Comparison of ENCODE assay signal across 2 cellular contexts in the genomic region with DNA sequence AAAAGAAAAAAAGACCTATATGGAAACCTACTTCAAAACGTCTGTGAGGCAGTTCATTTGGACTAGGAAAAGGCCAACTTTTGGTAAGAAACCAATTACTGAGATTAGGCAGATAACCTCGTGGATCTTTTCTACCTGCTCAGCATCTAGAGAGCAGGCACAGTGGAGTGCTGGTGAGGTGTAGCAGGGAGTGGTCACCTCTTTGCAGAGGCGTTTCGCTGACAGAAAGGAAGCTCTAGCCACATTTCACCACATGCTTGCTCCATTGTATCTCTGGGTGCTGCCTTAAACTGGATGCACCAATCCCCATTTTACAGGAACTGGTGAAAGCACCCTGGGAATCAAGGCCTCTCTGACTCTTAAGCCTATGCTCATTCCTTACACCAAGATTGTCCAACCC.
TF ChIP-seq lines count a peak whose summit lies in the region.

No MANE protein-coding gene starts in this region.

TF ChIP-seq in GM23338, 12 proteins besides CTCF, POLR2A, EP300 and RAD21 (continues in another document):
- TF ChIP-seq, protein P1, sequence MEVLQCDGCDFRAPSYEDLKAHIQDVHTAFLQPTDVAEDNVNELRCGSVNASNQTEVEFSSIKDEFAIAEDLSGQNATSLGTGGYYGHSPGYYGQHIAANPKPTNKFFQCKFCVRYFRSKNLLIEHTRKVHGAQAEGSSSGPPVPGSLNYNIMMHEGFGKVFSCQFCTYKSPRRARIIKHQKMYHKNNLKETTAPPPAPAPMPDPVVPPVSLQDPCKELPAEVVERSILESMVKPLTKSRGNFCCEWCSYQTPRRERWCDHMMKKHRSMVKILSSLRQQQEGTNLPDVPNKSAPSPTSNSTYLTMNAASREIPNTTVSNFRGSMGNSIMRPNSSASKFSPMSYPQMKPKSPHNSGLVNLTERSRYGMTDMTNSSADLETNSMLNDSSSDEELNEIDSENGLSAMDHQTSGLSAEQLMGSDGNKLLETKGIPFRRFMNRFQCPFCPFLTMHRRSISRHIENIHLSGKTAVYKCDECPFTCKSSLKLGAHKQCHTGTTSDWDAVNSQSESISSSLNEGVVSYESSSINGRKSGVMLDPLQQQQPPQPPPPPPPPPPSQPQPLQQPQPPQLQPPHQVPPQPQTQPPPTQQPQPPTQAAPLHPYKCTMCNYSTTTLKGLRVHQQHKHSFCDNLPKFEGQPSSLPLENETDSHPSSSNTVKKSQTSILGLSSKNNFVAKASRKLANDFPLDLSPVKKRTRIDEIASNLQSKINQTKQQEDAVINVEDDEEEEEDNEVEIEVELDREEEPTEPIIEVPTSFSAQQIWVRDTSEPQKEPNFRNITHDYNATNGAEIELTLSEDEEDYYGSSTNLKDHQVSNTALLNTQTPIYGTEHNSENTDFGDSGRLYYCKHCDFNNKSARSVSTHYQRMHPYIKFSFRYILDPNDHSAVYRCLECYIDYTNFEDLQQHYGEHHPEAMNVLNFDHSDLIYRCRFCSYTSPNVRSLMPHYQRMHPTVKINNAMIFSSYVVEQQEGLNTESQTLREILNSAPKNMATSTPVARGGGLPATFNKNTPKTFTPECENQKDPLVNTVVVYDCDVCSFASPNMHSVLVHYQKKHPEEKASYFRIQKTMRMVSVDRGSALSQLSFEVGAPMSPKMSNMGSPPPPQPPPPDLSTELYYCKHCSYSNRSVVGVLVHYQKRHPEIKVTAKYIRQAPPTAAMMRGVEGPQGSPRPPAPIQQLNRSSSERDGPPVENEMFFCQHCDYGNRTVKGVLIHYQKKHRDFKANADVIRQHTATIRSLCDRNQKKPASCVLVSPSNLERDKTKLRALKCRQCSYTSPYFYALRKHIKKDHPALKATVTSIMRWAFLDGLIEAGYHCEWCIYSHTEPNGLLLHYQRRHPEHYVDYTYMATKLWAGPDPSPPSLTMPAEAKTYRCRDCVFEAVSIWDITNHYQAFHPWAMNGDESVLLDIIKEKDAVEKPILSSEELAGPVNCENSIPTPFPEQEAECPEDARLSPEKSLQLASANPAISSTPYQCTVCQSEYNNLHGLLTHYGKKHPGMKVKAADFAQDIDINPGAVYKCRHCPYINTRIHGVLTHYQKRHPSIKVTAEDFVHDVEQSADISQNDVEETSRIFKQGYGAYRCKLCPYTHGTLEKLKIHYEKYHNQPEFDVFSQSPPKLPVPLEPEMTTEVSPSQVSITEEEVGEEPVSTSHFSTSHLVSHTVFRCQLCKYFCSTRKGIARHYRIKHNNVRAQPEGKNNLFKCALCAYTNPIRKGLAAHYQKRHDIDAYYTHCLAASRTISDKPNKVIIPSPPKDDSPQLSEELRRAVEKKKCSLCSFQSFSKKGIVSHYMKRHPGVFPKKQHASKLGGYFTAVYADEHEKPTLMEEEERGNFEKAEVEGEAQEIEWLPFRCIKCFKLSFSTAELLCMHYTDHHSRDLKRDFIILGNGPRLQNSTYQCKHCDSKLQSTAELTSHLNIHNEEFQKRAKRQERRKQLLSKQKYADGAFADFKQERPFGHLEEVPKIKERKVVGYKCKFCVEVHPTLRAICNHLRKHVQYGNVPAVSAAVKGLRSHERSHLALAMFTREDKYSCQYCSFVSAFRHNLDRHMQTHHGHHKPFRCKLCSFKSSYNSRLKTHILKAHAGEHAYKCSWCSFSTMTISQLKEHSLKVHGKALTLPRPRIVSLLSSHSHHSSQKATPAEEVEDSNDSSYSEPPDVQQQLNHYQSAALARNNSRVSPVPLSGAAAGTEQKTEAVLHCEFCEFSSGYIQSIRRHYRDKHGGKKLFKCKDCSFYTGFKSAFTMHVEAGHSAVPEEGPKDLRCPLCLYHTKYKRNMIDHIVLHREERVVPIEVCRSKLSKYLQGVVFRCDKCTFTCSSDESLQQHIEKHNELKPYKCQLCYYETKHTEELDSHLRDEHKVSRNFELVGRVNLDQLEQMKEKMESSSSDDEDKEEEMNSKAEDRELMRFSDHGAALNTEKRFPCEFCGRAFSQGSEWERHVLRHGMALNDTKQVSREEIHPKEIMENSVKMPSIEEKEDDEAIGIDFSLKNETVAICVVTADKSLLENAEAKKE (CRISPR knock-in tag; IDR thresholded peaks at IDR 0.05) = no peak
- TF ChIP-seq JUNB (IDR thresholded peaks at IDR 0.05; ENCODE audit: unreplicated experiment) = no peak
- no peak for TF ChIP-seq EZH2 (IDR thresholded peaks at IDR 0.05; ENCODE audit: low read depth, unreplicated experiment)
- TF ChIP-seq REST (IDR thresholded peaks at IDR 0.05; ENCODE audit: unreplicated experiment) = no peak
- TF ChIP-seq NANOG (IDR thresholded peaks at IDR 0.05; ENCODE audit: borderline replicate concordance) = no peak
- TF ChIP-seq EZH2phosphoT487 (IDR thresholded peaks at IDR 0.05; ENCODE audit: unreplicated experiment) = no peak
- TF ChIP-seq, protein P2, sequence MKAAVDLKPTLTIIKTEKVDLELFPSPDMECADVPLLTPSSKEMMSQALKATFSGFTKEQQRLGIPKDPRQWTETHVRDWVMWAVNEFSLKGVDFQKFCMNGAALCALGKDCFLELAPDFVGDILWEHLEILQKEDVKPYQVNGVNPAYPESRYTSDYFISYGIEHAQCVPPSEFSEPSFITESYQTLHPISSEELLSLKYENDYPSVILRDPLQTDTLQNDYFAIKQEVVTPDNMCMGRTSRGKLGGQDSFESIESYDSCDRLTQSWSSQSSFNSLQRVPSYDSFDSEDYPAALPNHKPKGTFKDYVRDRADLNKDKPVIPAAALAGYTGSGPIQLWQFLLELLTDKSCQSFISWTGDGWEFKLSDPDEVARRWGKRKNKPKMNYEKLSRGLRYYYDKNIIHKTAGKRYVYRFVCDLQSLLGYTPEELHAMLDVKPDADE (IDR thresholded peaks at IDR 0.05) = no peak
- no peak for TF ChIP-seq ZNF114 (CRISPR knock-in tag; IDR thresholded peaks at IDR 0.05)
- no peak for TF ChIP-seq CREB1 (CRISPR knock-in tag; IDR thresholded peaks at IDR 0.05; ENCODE audit: low read depth)
- no peak for TF ChIP-seq ZNF331 (CRISPR knock-in tag; IDR thresholded peaks at IDR 0.05; ENCODE audit: low read depth)

TF ChIP-seq in K562, 482 proteins besides CTCF, POLR2A, EP300 and RAD21:
- TF ChIP-seq, protein P3, sequence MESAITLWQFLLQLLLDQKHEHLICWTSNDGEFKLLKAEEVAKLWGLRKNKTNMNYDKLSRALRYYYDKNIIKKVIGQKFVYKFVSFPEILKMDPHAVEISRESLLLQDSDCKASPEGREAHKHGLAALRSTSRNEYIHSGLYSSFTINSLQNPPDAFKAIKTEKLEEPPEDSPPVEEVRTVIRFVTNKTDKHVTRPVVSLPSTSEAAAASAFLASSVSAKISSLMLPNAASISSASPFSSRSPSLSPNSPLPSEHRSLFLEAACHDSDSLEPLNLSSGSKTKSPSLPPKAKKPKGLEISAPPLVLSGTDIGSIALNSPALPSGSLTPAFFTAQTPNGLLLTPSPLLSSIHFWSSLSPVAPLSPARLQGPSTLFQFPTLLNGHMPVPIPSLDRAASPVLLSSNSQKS (CRISPR knock-in tag; IDR thresholded peaks at IDR 0.05) = no peak
- TF ChIP-seq ZC3H4 (CRISPR knock-in tag; IDR thresholded peaks at IDR 0.05; ENCODE audit: borderline replicate concordance) = 0 out of 2 replicates have a peak, but pooled peaks have one; percentile 42
- TF ChIP-seq MGA (IDR thresholded peaks at IDR 0.05) = no peak
- TF ChIP-seq PCBP2 (IDR thresholded peaks at IDR 0.05; ENCODE audit: low read depth, low read length, poor library complexity, severe bottlenecking) = no peak
- TF ChIP-seq ZKSCAN1 (IDR thresholded peaks at IDR 0.05; ENCODE audit: low read depth, low read length) = no peak
- no peak for TF ChIP-seq MCM7 (IDR thresholded peaks at IDR 0.05)
- no peak for TF ChIP-seq RBM25 (IDR thresholded peaks at IDR 0.05; ENCODE audit: low read depth, low read length, severe bottlenecking)
- TF ChIP-seq ZNF23 (CRISPR knock-in tag; IDR thresholded peaks at IDR 0.05) = no peak
- no peak for TF ChIP-seq ZBTB17 (CRISPR knock-in tag; IDR thresholded peaks at IDR 0.05)
